26 cellular contexts compared by ENCODE assay signal in the genomic region with DNA sequence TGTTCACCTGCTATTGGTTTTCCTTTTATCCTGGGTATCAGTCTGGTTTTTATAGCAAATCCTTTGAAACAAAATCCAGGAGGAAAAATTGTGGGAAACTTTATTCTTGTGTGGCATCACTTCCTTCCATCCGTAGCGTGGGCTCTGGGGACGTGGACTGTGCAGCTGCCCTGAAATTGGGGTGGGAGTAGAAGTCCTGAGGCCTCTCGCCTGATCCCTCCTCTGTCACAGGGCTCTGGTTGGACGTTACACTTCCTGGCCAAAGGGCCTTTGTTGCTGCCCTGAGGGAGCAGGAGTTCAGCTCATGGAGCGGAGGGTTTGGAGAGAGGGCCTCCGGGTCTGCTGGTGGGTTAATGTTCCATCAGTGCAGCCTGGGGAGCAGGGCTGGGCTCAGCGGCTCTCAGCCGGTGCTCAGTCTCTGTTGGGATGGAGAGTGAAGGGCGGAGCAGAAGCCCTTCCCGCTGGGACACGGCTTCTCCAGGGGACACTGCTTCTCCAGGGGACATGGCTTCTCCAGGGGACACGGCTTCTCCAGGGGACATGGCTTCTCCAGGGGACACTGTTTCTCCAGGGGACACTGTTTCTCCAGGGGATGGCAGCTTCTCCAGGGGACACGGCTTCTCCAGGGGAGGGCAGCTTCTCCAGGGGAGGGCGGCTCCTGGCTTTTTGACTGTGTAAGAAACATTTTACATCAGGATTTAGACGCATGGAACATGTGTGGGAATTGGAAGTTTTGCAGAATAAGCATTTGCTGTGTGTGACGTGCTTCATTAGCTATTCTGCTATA. TPM values are rescaled to one million over a fixed set of nuclear protein-coding genes. Genes with fewer than 3 reads are reported as not detected.
A peak's percentile ranks its signal among the peaks of the same experiment; 100 is the strongest.
DNase-seq lines count a peak whose midpoint lies in the region; ATAC-seq and TF ChIP-seq lines count a peak whose summit lies in the region.
"Had no signal": no experiment of that assay in that cellular context is flagged by ENCODE, and none has a peak within 500 bp of the region (broad histone marks: within the 10 kb centered on the region; RNA-seq: fewer than 3 reads in every experiment).

No MANE protein-coding gene starts in this region.

- ATAC-seq in T-helper 17 cell (no peak), HG03175 (IDR thresholded peaks at IDR 0.05; ENCODE audit: unreplicated experiment) (no peak)
- no peak for ATAC-seq in stimulated activated memory B cell treated with anti-CD40 and anti-IgM and Interleukin-4, amounts not matched to agents 10 μg/mL and 1 μg/mL and 100 μg/mL, for 72 hours
- ATAC-seq: A549, K562, SK-N-SH treated with all-trans-retinoic acid at 6 μM for 48 hours had no signal

- H3K27ac ChIP-seq in HEK293 (ENCODE audit: extremely low read depth, low read depth, low read length) (no peak overlapping the region), liver (ENCODE audit: low read depth in 1 of 2, low read length in 2 of 2) (no peak overlapping the region)
- H3K27ac ChIP-seq: A549; BLaER1 treated with 17β-estradiol and CSF1 and Interleukin-3, amounts not matched to agents 10 nM and 100 nM had no signal

- no peaks in the 10 kb centered on the region for H3K27me3 Mint-ChIP-seq in T-helper 17 cell
- H3K27me3 Mint-ChIP-seq in progenitor cell of endocrine pancreas = no peaks in the 10 kb centered on the region
- H3K27me3 Mint-ChIP-seq in stimulated activated memory B cell treated with anti-CD40 and anti-IgM and Interleukin-4, amounts not matched to agents 10 μg/mL and 1 μg/mL and 100 μg/mL, for 72 hours = no peaks in the 10 kb centered on the region
- H3K27me3 Mint-ChIP-seq: CD4-positive, alpha-beta memory T cell had no signal

- no peaks in the 10 kb centered on the region for H3K9me3 Mint-ChIP-seq in progenitor cell of endocrine pancreas (ENCODE audit: low read depth)
- no peaks in the 10 kb centered on the region for H3K9me3 Mint-ChIP-seq in stimulated activated memory B cell treated with anti-CD40 and anti-IgM and Interleukin-4, amounts not matched to agents 10 μg/mL and 1 μg/mL and 100 μg/mL, for 72 hours

- H3K36me3 ChIP-seq in HEK293 (ENCODE audit: control insufficient read depth in 2 of 2, insufficient read depth in 1 of 2, low read length in 2 of 2) (peaks cover 7 to 88% of the 10 kb centered on the region in 2 experiments; a peak in 2 of 3 replicates), liver (ENCODE audit: control insufficient read depth in 4 of 4, insufficient read depth in 3 of 4, low read depth in 1 of 4, low read length in 3 of 4) (peaks cover 5 to 35% (median 13%) of the 10 kb centered on the region in 4 donors)

- H3K9me3 ChIP-seq in HEK293 (ENCODE audit: control insufficient read depth, insufficient read depth, low read depth, low read length) (no peaks in the 10 kb centered on the region), T-helper 17 cell (ENCODE audit: control insufficient read depth, low read length, poor library complexity, severe bottlenecking) (no peaks in the 10 kb centered on the region), liver (ENCODE audit: control insufficient read depth in 4 of 4, low read length in 3 of 4) (no peaks in the 10 kb centered on the region)
- H3K9me3 ChIP-seq: A549; BLaER1 treated with 17β-estradiol and CSF1 and Interleukin-3, amounts not matched to agents 10 nM and 100 nM; HAP-1 had no signal

- H3K4me3 Mint-ChIP-seq in T-helper 17 cell (no peak overlapping the region), progenitor cell of endocrine pancreas (ENCODE audit: low read depth) (no peak overlapping the region)
- H3K4me3 Mint-ChIP-seq in stimulated activated memory B cell treated with anti-CD40 and anti-IgM and Interleukin-4, amounts not matched to agents 10 μg/mL and 1 μg/mL and 100 μg/mL, for 72 hours = no peak overlapping the region
- H3K4me3 Mint-ChIP-seq: CD4-positive, alpha-beta memory T cell had no signal

- DNase-seq in T-helper 17 cell (no peak), progenitor cell of endocrine pancreas (ENCODE audit: low spot score, unreplicated experiment) (no peak), GM20000 (ENCODE audit: low spot score) (no peak)
- no peak for DNase-seq in stimulated activated CD4-positive, alpha-beta T cell treated with anti-CD3 and anti-CD28 coated beads, Interleukin-12 subunit alpha, Interleukin-12 subunit beta, amount 100 ng/mL, for 4 hours
- DNase-seq: AML-193; CD4-positive, alpha-beta memory T cell; COR-L47; DMS79; GF-D8; GOT3; Kasumi-1; NCI-H1092 treated with DMSO at 0.1 percent for 48 hours; NCI-H1436; NCI-H187 treated with DMSO at 0.1 percent for 48 hours; NCI-H2107; NCI-H524; NCI-H774 had no signal

- CTCF ChIA-PET in HEK293 (lab: Yijun Ruan, JAX) = interaction anchor here (1.0 kb wide), 1 partner anchor 12 kb away, joined by 3 read pairs; no protein-coding TSS in a partner anchor

- H3K4me1 Mint-ChIP-seq in T-helper 17 cell (peaks cover 11% of the 10 kb centered on the region), progenitor cell of endocrine pancreas (ENCODE audit: low read depth) (peaks cover 13% of the 10 kb centered on the region)
- peaks cover 12% of the 10 kb centered on the region for H3K4me1 Mint-ChIP-seq in stimulated activated memory B cell treated with anti-CD40 and anti-IgM and Interleukin-4, amounts not matched to agents 10 μg/mL and 1 μg/mL and 100 μg/mL, for 72 hours

- H3K27ac Mint-ChIP-seq in T-helper 17 cell (peak overlapping the region; percentile 29), progenitor cell of endocrine pancreas (peak overlapping the region; percentile 74)
- H3K27ac Mint-ChIP-seq in stimulated activated memory B cell treated with anti-CD40 and anti-IgM and Interleukin-4, amounts not matched to agents 10 μg/mL and 1 μg/mL and 100 μg/mL, for 72 hours = no peak overlapping the region

- H3K4me3 ChIP-seq in HEK293 (ENCODE audit: low read depth, low read length) (no peak overlapping the region), liver (ENCODE audit: low read depth in 1 of 3, low read length in 3 of 3) (no peak overlapping the region)
- H3K4me3 ChIP-seq: A549; BLaER1 treated with 17β-estradiol and CSF1 and Interleukin-3, amounts not matched to agents 10 nM and 100 nM; HAP-1; K562 had no signal

- WGBS in liver = 65% methylated on average over 17 of the region's 17 CpGs

- TF ChIP-seq CTCF in HEK293 (tag by site-specific recombination; IDR thresholded peaks at IDR 0.05) (no peak), liver (IDR thresholded peaks at IDR 0.05; ENCODE audit: low read depth, low read length, missing input control) (no peak), progenitor cell of endocrine pancreas (IDR thresholded peaks at IDR 0.05; ENCODE audit: unreplicated experiment) (no peak), GM20000 (IDR thresholded peaks at IDR 0.05; ENCODE audit: extremely low read depth, missing control alignments) (no peak)

- H3K36me3 Mint-ChIP-seq in T-helper 17 cell (ENCODE audit: low read depth) (no peaks in the 10 kb centered on the region), progenitor cell of endocrine pancreas (ENCODE audit: insufficient read depth) (peaks cover 11% of the 10 kb centered on the region)
- H3K36me3 Mint-ChIP-seq in stimulated activated memory B cell treated with anti-CD40 and anti-IgM and Interleukin-4, amounts not matched to agents 10 μg/mL and 1 μg/mL and 100 μg/mL, for 72 hours = peaks cover 68% of the 10 kb centered on the region

- TF ChIP-seq RAD21 in liver (IDR thresholded peaks at IDR 0.05) = no peak

- H3K4me1 ChIP-seq in HEK293 (ENCODE audit: control insufficient read depth, insufficient read depth, low read length) = no peaks in the 10 kb centered on the region
- H3K4me1 ChIP-seq in liver (ENCODE audit: control insufficient read depth in 4 of 4, insufficient read depth in 4 of 4, low read length in 3 of 4) = peaks cover 0 to 24% (median 15%) of the 10 kb centered on the region in 4 donors
- H3K4me1 ChIP-seq: A549, HAP-1 had no signal

- POLR2A ChIA-PET in HEK293 (lab: Yijun Ruan, JAX) = no interaction called here

- H3K27me3 ChIP-seq in liver (ENCODE audit: control insufficient read depth in 4 of 4, insufficient read depth in 4 of 4, low read length in 3 of 4) = no peaks in the 10 kb centered on the region
- H3K27me3 ChIP-seq: BLaER1 treated with 17β-estradiol and CSF1 and Interleukin-3, amounts not matched to agents 10 nM and 100 nM had no signal

- no peak overlapping the region for H3K9ac ChIP-seq in liver (ENCODE audit: low read depth in 1 of 2, low read length in 2 of 2)

TF ChIP-seq in liver, 16 proteins besides CTCF, POLR2A, EP300 and RAD21 (continues in another document):
- peak; percentile 69 to 74 for TF ChIP-seq HNF4A (conservative IDR thresholded peaks at IDR 0.05)

RNA-seq across cellular contexts. Expression of a gene that starts 15.2 kb away (rescaled TPM):
- total RNA-seq in T-helper 17 cell (1,000 to 10,000 TPM; 4,192 to 4,476 TPM), liver (1,000 to 10,000 TPM; 1,021 to 2,122 TPM), progenitor cell of endocrine pancreas (1,643 and 1,699 TPM in 2 replicates)
- polyA plus RNA-seq in liver = 1,000 to 10,000 TPM in 1 of 2 donors, 100 to 1,000 TPM in 1; 699 to 2,663 TPM

RNA-seq across cellular contexts. Expression of a gene that starts 30.3 kb away (rescaled TPM):
- total RNA-seq in T-helper 17 cell (1 to 10 TPM; 4.7 to 8.2 TPM), liver (under 1 TPM in 1 of 2 donors, not detected in 1; 0.47 TPM), progenitor cell of endocrine pancreas (0.41 and 0.84 TPM in 2 replicates)
- polyA plus RNA-seq in liver = under 1 TPM; 0.30 to 0.56 TPM

RNA-seq across cellular contexts. Expression of a gene that starts 37.0 kb away (rescaled TPM):
- 100 to 1,000 TPM; 140 to 154 TPM for total RNA-seq in T-helper 17 cell
- total RNA-seq in liver = 100 to 1,000 TPM in 1 of 2 donors, 10 to 100 TPM in 1; 43.7 to 102 TPM
- 10 to 100 TPM; 34.5 to 55.3 TPM for polyA plus RNA-seq in liver
- 183 and 184 TPM in 2 replicates for total RNA-seq in progenitor cell of endocrine pancreas

RNA-seq across cellular contexts. Expression of a gene that starts 54.9 kb away (rescaled TPM):
- total RNA-seq in T-helper 17 cell (100 to 1,000 TPM; 197 to 251 TPM), liver (10 to 100 TPM; 33.0 to 55.1 TPM), progenitor cell of endocrine pancreas (178 and 183 TPM in 2 replicates)
- 10 to 100 TPM; 16.3 to 22.9 TPM for polyA plus RNA-seq in liver
